1 cellular context compared by ENCODE assay signal in the genomic region with DNA sequence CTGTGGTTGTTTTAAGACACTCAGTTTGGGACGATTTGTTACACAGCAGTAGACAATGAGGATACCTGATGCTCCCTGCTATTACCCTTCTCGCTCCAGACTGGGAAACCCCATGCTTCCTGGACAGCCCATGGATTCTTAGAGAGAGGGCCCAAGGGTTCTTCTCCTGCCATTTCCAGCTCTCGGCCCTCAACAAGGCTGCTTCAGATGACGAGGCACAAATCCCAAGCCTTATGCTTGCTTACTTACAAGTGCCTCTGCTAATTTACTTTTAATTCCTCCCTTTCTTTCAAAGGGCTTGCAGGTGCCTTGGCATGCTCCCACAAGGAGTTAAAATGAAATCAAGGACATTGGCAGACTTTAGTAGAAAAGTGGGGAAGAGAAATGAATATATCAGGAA.
TF ChIP-seq lines count a peak whose summit lies in the region.

No MANE protein-coding gene starts in this region.

TF ChIP-seq in H1, 55 proteins besides CTCF, POLR2A, EP300 and RAD21 (continued from another document):
- TF ChIP-seq ATF2 (IDR thresholded peaks at IDR 0.05; ENCODE audit: low read length) (no peak), GTF2F1 (IDR thresholded peaks at IDR 0.05; ENCODE audit: borderline replicate concordance, low read depth, low read length) (no peak), HDAC2 (IDR thresholded peaks at IDR 0.05; ENCODE audit: borderline replicate concordance in 1 of 2, low read depth in 2 of 2, low read length in 2 of 2) (no peak), FOSL1 (IDR thresholded peaks at IDR 0.05; ENCODE audit: insufficient read depth, low read depth, low read length) (no peak), RNF2 (IDR thresholded peaks at IDR 0.05; ENCODE audit: borderline replicate concordance, low read depth, low read length, missing control alignments, poor library complexity, severe bottlenecking) (no peak), NANOG (IDR thresholded peaks at IDR 0.05; ENCODE audit: insufficient read depth, low read depth, low read length, poor library complexity, severe bottlenecking) (no peak), BRCA1 (IDR thresholded peaks at IDR 0.05; ENCODE audit: low read depth, low read length) (no peak), SP1 (IDR thresholded peaks at IDR 0.05; ENCODE audit: low read depth, low read length) (no peak), RFX5 (IDR thresholded peaks at IDR 0.05; ENCODE audit: borderline replicate concordance, low read depth, low read length) (no peak), POLR2AphosphoS5 (IDR thresholded peaks at IDR 0.05; ENCODE audit: low read depth, low read length) (no peak), RBBP5 (IDR thresholded peaks at IDR 0.05; ENCODE audit: borderline replicate concordance, low read depth, low read length) (no peak)
- TF ChIP-seq, protein P1, sequence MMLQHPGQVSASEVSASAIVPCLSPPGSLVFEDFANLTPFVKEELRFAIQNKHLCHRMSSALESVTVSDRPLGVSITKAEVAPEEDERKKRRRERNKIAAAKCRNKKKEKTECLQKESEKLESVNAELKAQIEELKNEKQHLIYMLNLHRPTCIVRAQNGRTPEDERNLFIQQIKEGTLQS (IDR thresholded peaks at IDR 0.05; ENCODE audit: insufficient read depth, low read depth, low read length) = no peak
